ENCODE assay signal across 1 cellular context in the genomic region with DNA sequence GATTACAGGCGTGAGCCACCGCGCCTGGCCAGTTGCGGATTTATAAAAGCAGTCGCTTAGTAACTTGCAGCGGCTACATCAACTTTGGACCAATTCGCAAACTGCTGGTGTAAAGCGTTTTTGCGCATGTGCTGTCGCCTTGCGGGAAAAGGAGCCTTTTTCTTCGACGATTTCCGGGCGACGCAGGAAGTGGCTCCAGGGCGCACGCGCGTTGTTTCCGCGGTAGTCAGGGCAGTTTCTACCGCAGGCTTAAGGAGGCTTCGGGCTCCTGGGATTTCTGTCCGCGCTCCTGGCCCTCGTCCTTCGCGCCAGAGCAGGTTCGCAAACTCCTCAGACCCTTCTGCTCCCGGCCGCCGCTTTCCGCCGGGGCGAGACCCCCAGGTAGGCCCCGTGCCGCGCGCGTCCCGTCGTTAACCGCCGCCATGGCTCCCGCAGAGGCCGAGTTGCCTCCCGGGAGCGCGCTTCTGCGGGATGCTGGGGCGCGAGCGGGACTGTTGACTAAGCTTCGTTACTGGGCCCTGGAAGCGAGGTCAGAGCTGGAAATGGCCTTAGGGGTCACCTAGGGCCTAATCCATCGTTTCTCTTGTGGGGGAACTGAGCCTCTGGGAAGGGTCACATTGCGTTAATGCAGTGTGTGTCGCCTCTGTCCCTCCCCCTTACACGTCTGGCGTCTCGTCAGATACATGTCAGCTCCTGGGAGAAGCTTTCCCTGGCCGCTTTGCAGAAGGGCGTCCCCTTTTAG.
A peak's percentile ranks its signal among the peaks of the same experiment; 100 is the strongest.
TF ChIP-seq lines count a peak whose summit lies in the region.

A gene with protein sequence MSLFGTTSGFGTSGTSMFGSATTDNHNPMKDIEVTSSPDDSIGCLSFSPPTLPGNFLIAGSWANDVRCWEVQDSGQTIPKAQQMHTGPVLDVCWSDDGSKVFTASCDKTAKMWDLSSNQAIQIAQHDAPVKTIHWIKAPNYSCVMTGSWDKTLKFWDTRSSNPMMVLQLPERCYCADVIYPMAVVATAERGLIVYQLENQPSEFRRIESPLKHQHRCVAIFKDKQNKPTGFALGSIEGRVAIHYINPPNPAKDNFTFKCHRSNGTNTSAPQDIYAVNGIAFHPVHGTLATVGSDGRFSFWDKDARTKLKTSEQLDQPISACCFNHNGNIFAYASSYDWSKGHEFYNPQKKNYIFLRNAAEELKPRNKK (plus strand): TSS at position 214 of the 742 bp plus-strand sequence. CDS start 2,784 bp downstream, outside the sequence.

TF ChIP-seq in K562, 482 proteins besides CTCF, POLR2A, EP300 and RAD21 (continued from another document and continues in another):
- TF ChIP-seq SIN3A (IDR thresholded peaks at IDR 0.05; ENCODE audit: borderline replicate concordance in 2 of 2, control insufficient read depth in 1 of 2, low read depth in 2 of 2, low read length in 2 of 2) (peak in 1 of 2 experiments; percentile 30; a peak in 2 of 4 replicates), CREB1 (IDR thresholded peaks at IDR 0.05) (peak; percentile 74), CREB1 (CRISPR knock-in tag; IDR thresholded peaks at IDR 0.05) (peak; percentile 34; the same call in 1 of the 2 replicates), MAFG (tag; conservative IDR thresholded peaks at IDR 0.05) (no peak), NCOR1 (IDR thresholded peaks at IDR 0.05) (no peak), HOXB6 (CRISPR knock-in tag; IDR thresholded peaks at IDR 0.05; ENCODE audit: borderline replicate concordance) (no peak), MXI1 (IDR thresholded peaks at IDR 0.05; ENCODE audit: low read depth, low read length) (0 out of 2 replicates have a peak, but pooled peaks have one; percentile 12), NFE2L1 (tag; IDR thresholded peaks at IDR 0.05; ENCODE audit: borderline replicate concordance, low read depth) (no peak), GTF2A2 (tag; IDR thresholded peaks at IDR 0.05) (no peak), MYBL2 (IDR thresholded peaks at IDR 0.05; ENCODE audit: low read depth) (no peak), MYBL2 (CRISPR knock-in tag; IDR thresholded peaks at IDR 0.05; ENCODE audit: borderline replicate concordance) (no peak), ARID1B (IDR thresholded peaks at IDR 0.05) (no peak), ELF2 (CRISPR knock-in tag; IDR thresholded peaks at IDR 0.05) (no peak), ZNF707 (CRISPR knock-in tag; conservative IDR thresholded peaks at IDR 0.05) (no peak), DEAF1 (CRISPR knock-in tag; IDR thresholded peaks at IDR 0.05) (no peak), THRA (IDR thresholded peaks at IDR 0.05) (no peak), ZC3H4 (CRISPR knock-in tag; IDR thresholded peaks at IDR 0.05; ENCODE audit: borderline replicate concordance) (no peak), HCFC1 (IDR thresholded peaks at IDR 0.05; ENCODE audit: low read depth, low read length) (peak; percentile 64), CHD2 (IDR thresholded peaks at IDR 0.05; ENCODE audit: low read depth, low read length) (no peak), ZNF609 (CRISPR knock-in tag; IDR thresholded peaks at IDR 0.05; ENCODE audit: borderline replicate concordance) (no peak), CGGBP1 (CRISPR knock-in tag; IDR thresholded peaks at IDR 0.05) (no peak), LCOR (CRISPR knock-in tag; IDR thresholded peaks at IDR 0.05) (0 out of 2 replicates have a peak, but pooled peaks have one; percentile 29), BRD4 (IDR thresholded peaks at IDR 0.05) (no peak; the same call in 1 of the 2 replicates), MCM3 (IDR thresholded peaks at IDR 0.05) (no peak), ZBTB33 (CRISPR knock-in tag; IDR thresholded peaks at IDR 0.05) (no peak), ZNF77 (CRISPR knock-in tag; IDR thresholded peaks at IDR 0.05) (no peak), PRPF4 (IDR thresholded peaks at IDR 0.05; ENCODE audit: insufficient read depth, low read depth, low read length, poor library complexity, severe bottlenecking) (no peak), POLR2AphosphoS5 (IDR thresholded peaks at IDR 0.05; ENCODE audit: control insufficient read depth, insufficient read depth, low read depth, low read length) (peak; percentile 62; the same call in 1 of the 2 replicates), E2F8 (IDR thresholded peaks at IDR 0.05; ENCODE audit: low read depth, partially characterized antibody) (peak; percentile 84)
- TF ChIP-seq, protein P1, sequence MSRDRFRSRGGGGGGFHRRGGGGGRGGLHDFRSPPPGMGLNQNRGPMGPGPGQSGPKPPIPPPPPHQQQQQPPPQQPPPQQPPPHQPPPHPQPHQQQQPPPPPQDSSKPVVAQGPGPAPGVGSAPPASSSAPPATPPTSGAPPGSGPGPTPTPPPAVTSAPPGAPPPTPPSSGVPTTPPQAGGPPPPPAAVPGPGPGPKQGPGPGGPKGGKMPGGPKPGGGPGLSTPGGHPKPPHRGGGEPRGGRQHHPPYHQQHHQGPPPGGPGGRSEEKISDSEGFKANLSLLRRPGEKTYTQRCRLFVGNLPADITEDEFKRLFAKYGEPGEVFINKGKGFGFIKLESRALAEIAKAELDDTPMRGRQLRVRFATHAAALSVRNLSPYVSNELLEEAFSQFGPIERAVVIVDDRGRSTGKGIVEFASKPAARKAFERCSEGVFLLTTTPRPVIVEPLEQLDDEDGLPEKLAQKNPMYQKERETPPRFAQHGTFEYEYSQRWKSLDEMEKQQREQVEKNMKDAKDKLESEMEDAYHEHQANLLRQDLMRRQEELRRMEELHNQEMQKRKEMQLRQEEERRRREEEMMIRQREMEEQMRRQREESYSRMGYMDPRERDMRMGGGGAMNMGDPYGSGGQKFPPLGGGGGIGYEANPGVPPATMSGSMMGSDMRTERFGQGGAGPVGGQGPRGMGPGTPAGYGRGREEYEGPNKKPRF (IDR thresholded peaks at IDR 0.05; ENCODE audit: low read depth, low read length), result no peak
- TF ChIP-seq, protein P2, sequence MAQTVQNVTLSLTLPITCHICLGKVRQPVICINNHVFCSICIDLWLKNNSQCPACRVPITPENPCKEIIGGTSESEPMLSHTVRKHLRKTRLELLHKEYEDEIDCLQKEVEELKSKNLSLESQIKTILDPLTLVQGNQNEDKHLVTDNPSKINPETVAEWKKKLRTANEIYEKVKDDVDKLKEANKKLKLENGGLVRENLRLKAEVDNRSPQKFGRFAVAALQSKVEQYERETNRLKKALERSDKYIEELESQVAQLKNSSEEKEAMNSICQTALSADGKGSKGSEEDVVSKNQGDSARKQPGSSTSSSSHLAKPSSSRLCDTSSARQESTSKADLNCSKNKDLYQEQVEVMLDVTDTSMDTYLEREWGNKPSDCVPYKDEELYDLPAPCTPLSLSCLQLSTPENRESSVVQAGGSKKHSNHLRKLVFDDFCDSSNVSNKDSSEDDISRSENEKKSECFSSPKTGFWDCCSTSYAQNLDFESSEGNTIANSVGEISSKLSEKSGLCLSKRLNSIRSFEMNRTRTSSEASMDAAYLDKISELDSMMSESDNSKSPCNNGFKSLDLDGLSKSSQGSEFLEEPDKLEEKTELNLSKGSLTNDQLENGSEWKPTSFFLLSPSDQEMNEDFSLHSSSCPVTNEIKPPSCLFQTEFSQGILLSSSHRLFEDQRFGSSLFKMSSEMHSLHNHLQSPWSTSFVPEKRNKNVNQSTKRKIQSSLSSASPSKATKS (CRISPR knock-in tag; IDR thresholded peaks at IDR 0.05), result no peak
- TF ChIP-seq, protein P3, sequence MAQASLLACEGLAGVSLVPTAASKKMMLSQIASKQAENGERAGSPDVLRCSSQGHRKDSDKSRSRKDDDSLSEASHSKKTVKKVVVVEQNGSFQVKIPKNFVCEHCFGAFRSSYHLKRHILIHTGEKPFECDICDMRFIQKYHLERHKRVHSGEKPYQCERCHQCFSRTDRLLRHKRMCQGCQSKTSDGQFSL (CRISPR knock-in tag; IDR thresholded peaks at IDR 0.05), result no peak; the same call in 1 of the 2 replicates
- TF ChIP-seq, protein P3 (tag; IDR thresholded peaks at IDR 0.05), result no peak
